In genomic region chr17:79113699-79114098, GRCh38 we compare ENCODE assay signal across 19 cellular contexts.
"Had no signal": no experiment of that assay in that cellular context is flagged by ENCODE, and none has a peak within 500 bp of the region (broad histone marks: within the 10 kb centered on the region; RNA-seq: fewer than 3 reads in every experiment).

No MANE protein-coding gene starts in this region.

- DNase-seq: activated CD4-positive, alpha-beta memory T cell treated with anti-CD3 and anti-CD28 coated beads, Interleukin-2, amount 10 ng/mL, durations not matched to agents 7 days and 5 days; activated CD4-positive, alpha-beta T cell treated with anti-CD3 and anti-CD28 coated beads, Interleukin-2, amount 10 ng/mL, durations not matched to agents 24 days and 14 days; activated effector memory CD4-positive, alpha-beta T cell treated with anti-CD3 and anti-CD28 coated beads, Interleukin-2, amount 50 U/mL, for 16 hours; activated naive CD4-positive, alpha-beta T cell treated with anti-CD3 and anti-CD28 coated beads, Interleukin-2, amount 10 ng/mL, durations not matched to agents 7 days and 5 days; activated naive CD8-positive, alpha-beta T cell treated with anti-CD3 and anti-CD28 coated beads, Interleukin-2, amount 50 U/mL, for 24 hours; central memory CD4-positive, alpha-beta T cell; esophagus squamous epithelium; gastrocnemius medialis; naive thymus-derived CD8-positive, alpha-beta T cell; right lobe of liver; stimulated activated CD4-positive, alpha-beta T cell treated with anti-CD3 and anti-CD28 coated beads, Interleukin-1b, Interleukin-23, amount 100 ng/mL, for 48 hours; T-helper 9 cell had no signal

- H3K27ac ChIP-seq: colonic mucosa, esophagus squamous epithelium, gastrocnemius medialis, left ventricle myocardium inferior, right lobe of liver, skin epidermis, upper lobe of right lung had no signal

- H3K27ac Mint-ChIP-seq: activated CD4-positive, alpha-beta memory T cell treated with anti-CD3 and anti-CD28 coated beads, Interleukin-2, amount 10 ng/mL, durations not matched to agents 7 days and 5 days; activated CD4-positive, alpha-beta T cell treated with anti-CD3 and anti-CD28 coated beads, Interleukin-2, amount 10 ng/mL, durations not matched to agents 24 days and 14 days; activated naive CD8-positive, alpha-beta T cell treated with anti-CD3 and anti-CD28 coated beads, Interleukin-2, amount 50 U/mL, for 24 hours; mesothelial cell of epicardium; stimulated activated naive CD8-positive, alpha-beta T cell treated with anti-CD3 and anti-CD28 coated beads, Interleukin-15, Interleukin-2, amounts not matched to agents 100 ng/mL and 50 ng/mL, for 24 hours had no signal

- H3K36me3 ChIP-seq: colonic mucosa, esophagus squamous epithelium, gastrocnemius medialis, left ventricle myocardium inferior, right lobe of liver, thyroid gland, upper lobe of right lung had no signal

- H3K9me3 Mint-ChIP-seq: activated CD4-positive, alpha-beta memory T cell treated with anti-CD3 and anti-CD28 coated beads, Interleukin-2, amount 10 ng/mL, durations not matched to agents 7 days and 5 days; activated CD4-positive, alpha-beta T cell treated with anti-CD3 and anti-CD28 coated beads, Interleukin-2, amount 10 ng/mL, durations not matched to agents 24 days and 14 days; activated naive CD4-positive, alpha-beta T cell treated with anti-CD3 and anti-CD28 coated beads, Interleukin-2, amount 10 ng/mL, durations not matched to agents 7 days and 5 days; activated naive CD8-positive, alpha-beta T cell treated with anti-CD3 and anti-CD28 coated beads, Interleukin-2, amount 50 U/mL, for 24 hours; mesothelial cell of epicardium; naive thymus-derived CD8-positive, alpha-beta T cell; stimulated activated naive CD8-positive, alpha-beta T cell treated with anti-CD3 and anti-CD28 coated beads, Interleukin-15, Interleukin-2, amounts not matched to agents 100 ng/mL and 50 ng/mL, for 24 hours had no signal

- H3K4me3 ChIP-seq: colonic mucosa, esophagus squamous epithelium, gastrocnemius medialis, left ventricle myocardium inferior, right lobe of liver, skin epidermis, thyroid gland, upper lobe of right lung had no signal

- H3K9me3 ChIP-seq: colonic mucosa, esophagus squamous epithelium, gastrocnemius medialis, left ventricle myocardium inferior, right lobe of liver, thyroid gland, upper lobe of right lung had no signal

- H3K4me3 Mint-ChIP-seq: activated CD4-positive, alpha-beta memory T cell treated with anti-CD3 and anti-CD28 coated beads, Interleukin-2, amount 10 ng/mL, durations not matched to agents 7 days and 5 days; activated CD4-positive, alpha-beta T cell treated with anti-CD3 and anti-CD28 coated beads, Interleukin-2, amount 10 ng/mL, durations not matched to agents 24 days and 14 days; activated naive CD4-positive, alpha-beta T cell treated with anti-CD3 and anti-CD28 coated beads, Interleukin-2, amount 10 ng/mL, durations not matched to agents 7 days and 5 days; activated naive CD8-positive, alpha-beta T cell treated with anti-CD3 and anti-CD28 coated beads, Interleukin-2, amount 50 U/mL, for 24 hours; mesothelial cell of epicardium; naive thymus-derived CD8-positive, alpha-beta T cell; stimulated activated naive CD8-positive, alpha-beta T cell treated with anti-CD3 and anti-CD28 coated beads, Interleukin-15, Interleukin-2, amounts not matched to agents 100 ng/mL and 50 ng/mL, for 24 hours had no signal

- H3K36me3 Mint-ChIP-seq: activated naive CD4-positive, alpha-beta T cell treated with anti-CD3 and anti-CD28 coated beads, Interleukin-2, amount 10 ng/mL, durations not matched to agents 7 days and 5 days; mesothelial cell of epicardium; naive thymus-derived CD8-positive, alpha-beta T cell had no signal

- H3K27me3 ChIP-seq: colonic mucosa, right lobe of liver, thyroid gland, upper lobe of right lung had no signal

- H3K4me1 Mint-ChIP-seq: activated CD4-positive, alpha-beta memory T cell treated with anti-CD3 and anti-CD28 coated beads, Interleukin-2, amount 10 ng/mL, durations not matched to agents 7 days and 5 days; activated CD4-positive, alpha-beta T cell treated with anti-CD3 and anti-CD28 coated beads, Interleukin-2, amount 10 ng/mL, durations not matched to agents 24 days and 14 days; activated naive CD4-positive, alpha-beta T cell treated with anti-CD3 and anti-CD28 coated beads, Interleukin-2, amount 10 ng/mL, durations not matched to agents 7 days and 5 days; activated naive CD8-positive, alpha-beta T cell treated with anti-CD3 and anti-CD28 coated beads, Interleukin-2, amount 50 U/mL, for 24 hours; naive thymus-derived CD8-positive, alpha-beta T cell had no signal

- H3K4me1 ChIP-seq: right lobe of liver had no signal

- H3K27me3 Mint-ChIP-seq: activated CD4-positive, alpha-beta memory T cell treated with anti-CD3 and anti-CD28 coated beads, Interleukin-2, amount 10 ng/mL, durations not matched to agents 7 days and 5 days; activated CD4-positive, alpha-beta T cell treated with anti-CD3 and anti-CD28 coated beads, Interleukin-2, amount 10 ng/mL, durations not matched to agents 24 days and 14 days; stimulated activated naive CD8-positive, alpha-beta T cell treated with anti-CD3 and anti-CD28 coated beads, Interleukin-15, Interleukin-2, amounts not matched to agents 100 ng/mL and 50 ng/mL, for 24 hours had no signal
